ENCODE assay signal across 8 cellular contexts in the genomic region with DNA sequence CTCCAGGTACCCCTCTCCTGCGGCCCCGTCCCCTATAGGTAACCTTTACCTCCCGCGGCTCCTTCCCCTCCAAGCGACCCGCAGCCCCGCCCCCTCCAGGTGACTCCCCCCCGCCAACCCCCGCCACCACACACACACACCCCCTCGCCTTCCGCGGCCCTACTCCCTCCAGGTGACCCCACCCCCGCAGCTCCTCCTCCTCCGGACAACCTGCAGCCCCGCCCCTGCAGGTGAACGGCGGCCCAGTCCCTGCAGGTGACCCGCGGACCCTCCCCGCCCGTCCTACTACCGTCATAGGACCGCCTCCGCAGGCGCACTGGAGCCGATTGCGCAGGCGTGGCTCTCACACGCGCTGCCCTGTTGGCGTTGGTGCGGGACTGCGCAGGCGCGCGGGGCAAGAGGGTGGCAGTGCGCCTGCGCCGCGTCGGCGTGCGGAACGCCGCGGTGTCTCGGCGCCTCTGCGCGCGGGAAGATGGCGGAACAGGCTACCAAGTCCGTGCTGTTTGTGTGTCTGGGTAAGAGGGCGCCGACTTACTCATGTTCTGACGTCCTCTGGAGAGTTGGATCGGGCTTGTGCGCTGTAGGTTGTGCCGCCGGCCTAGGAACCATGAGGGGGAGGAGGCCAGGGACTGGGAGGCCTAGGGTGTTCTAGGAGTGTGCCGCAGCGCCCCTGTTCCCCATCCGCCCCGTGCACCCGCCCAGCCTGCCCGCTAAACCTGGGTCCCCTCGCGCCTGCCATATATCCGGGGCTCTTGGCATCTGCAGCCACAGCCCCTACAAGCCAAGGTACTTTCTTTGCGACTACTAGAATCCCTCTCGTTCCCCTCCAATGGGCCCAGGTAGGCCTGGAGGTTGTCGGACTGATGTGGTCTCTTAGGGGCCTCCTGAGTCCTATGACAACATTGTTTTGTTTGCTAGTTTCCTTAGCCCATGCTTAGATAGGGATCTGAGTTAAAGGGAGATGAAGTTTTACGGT. TPM values are rescaled to one million over a fixed set of nuclear protein-coding genes. Genes with fewer than 3 reads are reported as not detected.
A peak's percentile ranks its signal among the peaks of the same experiment; 100 is the strongest.
DNase-seq lines count a peak whose midpoint lies in the region; ATAC-seq, FAIRE-seq and TF ChIP-seq lines count a peak whose summit lies in the region.

A gene (plus strand): TSS at position 455 of the 976 bp plus-strand sequence. CDS start 18 bp downstream, at position 473.

- H3K27ac ChIP-seq in astrocyte (ENCODE audit: low read depth, low read length) (peak within 1 kb of the TSS; percentile 97), rectal smooth muscle tissue (ENCODE audit: low read depth, low read length) (peak within 1 kb of the TSS; percentile 61), vagina (peak within 1 kb of the TSS; percentile 85)

- TF ChIP-seq CTCF in astrocyte (IDR thresholded peaks at IDR 0.05; ENCODE audit: insufficient read depth, low read depth, low read length): no peak
- TF ChIP-seq CTCF in vagina (IDR thresholded peaks at IDR 0.05): no peak

- H3K27ac Mint-ChIP-seq in astrocyte (ENCODE audit: unreplicated experiment): peak within 1 kb of the TSS; percentile 91

- peaks cover 63% of the 10 kb centered on the region for H3K79me2 ChIP-seq in astrocyte (ENCODE audit: insufficient read depth, low read length)

- H3K27me3 ChIP-seq in astrocyte (ENCODE audit: insufficient read depth, low read length) (no peaks in the 10 kb centered on the region), rectal smooth muscle tissue (ENCODE audit: control insufficient read depth, insufficient read depth, low read length) (no peaks in the 10 kb centered on the region), vagina (no peaks in the 10 kb centered on the region)

- ATAC-seq in GM18511 (IDR thresholded peaks at IDR 0.05; ENCODE audit: unreplicated experiment) (peak; percentile 89), HG03025 (IDR thresholded peaks at IDR 0.05; ENCODE audit: low FRiP score, unreplicated experiment) (peak; percentile 86)

- peak within 1 kb of the TSS; percentile 92 for H3K9ac ChIP-seq in astrocyte (ENCODE audit: low read length)
- H3K9ac ChIP-seq in rectal smooth muscle tissue (ENCODE audit: low read length): peak within 1 kb of the TSS; percentile 60

- peaks cover 42% of the 10 kb centered on the region for H4K20me1 ChIP-seq in astrocyte (ENCODE audit: insufficient read depth, low read length)

- TF ChIP-seq POLR2A in vagina (IDR thresholded peaks at IDR 0.05): peak in 1 of 2 donors; percentile 60

- H3K36me3 Mint-ChIP-seq in astrocyte (ENCODE audit: low read depth, unreplicated experiment): peaks cover 1% of the 10 kb centered on the region

- no peak for FAIRE-seq in astrocyte (lab: Jason Lieb, UNC)

- peak within 1 kb of the TSS; percentile 84 for H3K4me3 ChIP-seq in astrocyte (ENCODE audit: insufficient read depth, low read depth, low read length)
- H3K4me3 ChIP-seq in rectal smooth muscle tissue (ENCODE audit: low read length): peak within 1 kb of the TSS; percentile 79
- peak within 1 kb of the TSS; percentile 88 to 89 for H3K4me3 ChIP-seq in vagina

- peaks cover 18% of the 10 kb centered on the region for H3K4me1 Mint-ChIP-seq in astrocyte (ENCODE audit: low read depth, unreplicated experiment)

- H3K36me3 ChIP-seq in astrocyte (ENCODE audit: insufficient read depth, low read length) (no peaks in the 10 kb centered on the region), rectal smooth muscle tissue (ENCODE audit: control insufficient read depth, insufficient read depth, low read length) (no peaks in the 10 kb centered on the region), vagina (peaks cover 0 to 4% of the 10 kb centered on the region in 2 donors)

- H3K4me2 ChIP-seq in astrocyte (ENCODE audit: low read length): peak within 1 kb of the TSS; percentile 91

- intact Hi-C loops in vagina (cut with DNase I): no loop called here

- H3K27me3 Mint-ChIP-seq in astrocyte (ENCODE audit: low read depth, unreplicated experiment): no peaks in the 10 kb centered on the region

- H3K9me3 ChIP-seq in astrocyte (ENCODE audit: insufficient read depth, low read depth, low read length) (no peaks in the 10 kb centered on the region), vagina (no peaks in the 10 kb centered on the region)

- peak within 1 kb of the TSS; percentile 96 for H3K4me3 Mint-ChIP-seq in astrocyte (ENCODE audit: unreplicated experiment)

- H3K4me1 ChIP-seq in astrocyte (ENCODE audit: insufficient read depth, low read length) (peaks cover 11% of the 10 kb centered on the region), rectal smooth muscle tissue (ENCODE audit: control insufficient read depth, insufficient read depth, low read length) (peaks cover 7% of the 10 kb centered on the region), vagina (peaks cover 57% of the 10 kb centered on the region)

- peak within 1 kb of the TSS; percentile 98 for H2AFZ ChIP-seq in astrocyte (ENCODE audit: low read depth, low read length)

- DNase-seq in NCI-H2029 treated with DMSO at 0.1 percent for 48 hours (lab: John Stamatoyannopoulos, UW) (peak; percentile 66), T-helper 22 cell (ENCODE audit: low read depth) (peak; percentile 91), astrocyte (ENCODE audit: low read depth) (peak; percentile 78), hepatic stellate cell (ENCODE audit: low spot score) (peak; percentile 97), vagina (ENCODE audit: extremely low spot score in 2 of 2) (peak; percentile 94 to 98)

- H3K9me3 Mint-ChIP-seq in astrocyte (ENCODE audit: unreplicated experiment): peaks cover 5% of the 10 kb centered on the region

RNA-seq across cellular contexts. Expression of the gene that starts here (rescaled TPM):
- total RNA-seq in astrocyte (99.1 and 114 TPM in 2 replicates), vagina (57.9 TPM)

Comparison
In these comparisons a context has a peak if more than half of its experiments do, and no peak if none do; other contexts are left out.
1. Peak in every context shown above with its lines: DNase-seq, ATAC-seq, H3K4me3 ChIP-seq and H3K27ac ChIP-seq.